1 cellular context compared by ENCODE assay signal in the genomic region with DNA sequence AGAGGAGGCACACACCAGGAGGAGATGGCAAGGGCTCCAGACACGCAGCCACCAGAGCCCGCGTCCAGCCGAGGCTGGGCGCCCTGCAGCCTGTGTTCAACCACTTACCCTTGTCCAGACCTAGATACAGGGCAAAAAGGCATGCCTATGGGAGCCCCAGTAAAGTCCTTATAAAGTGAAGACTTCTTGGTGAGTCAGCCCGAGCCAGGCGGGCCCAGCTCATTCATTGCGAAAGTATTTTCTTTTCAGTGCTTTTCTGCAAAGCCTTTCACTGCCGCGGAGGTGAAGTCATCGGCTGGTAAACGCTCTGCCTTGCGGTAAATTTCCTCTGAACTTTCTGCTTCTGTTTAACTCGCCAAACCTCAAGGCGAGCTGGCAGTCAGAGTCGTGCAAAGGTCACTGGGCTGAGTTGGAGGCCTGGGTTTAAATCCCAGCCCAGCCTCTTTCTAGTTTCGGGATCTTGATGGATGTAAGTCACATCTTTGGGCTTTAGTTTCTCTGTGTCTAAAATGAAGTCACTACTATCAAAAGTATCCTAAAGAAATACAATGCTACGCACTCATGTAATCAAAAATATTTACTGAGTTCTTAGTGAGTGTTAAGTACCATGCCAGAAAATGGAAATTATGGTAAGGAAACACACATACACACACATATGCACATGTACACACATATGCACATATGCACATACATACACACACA.
TF ChIP-seq lines count a peak whose summit lies in the region.

No MANE protein-coding gene starts in this region.

TF ChIP-seq in HepG2, 621 proteins besides CTCF, POLR2A, EP300 and RAD21 (continued from another document and continues in another):
- TF ChIP-seq, protein P1, sequence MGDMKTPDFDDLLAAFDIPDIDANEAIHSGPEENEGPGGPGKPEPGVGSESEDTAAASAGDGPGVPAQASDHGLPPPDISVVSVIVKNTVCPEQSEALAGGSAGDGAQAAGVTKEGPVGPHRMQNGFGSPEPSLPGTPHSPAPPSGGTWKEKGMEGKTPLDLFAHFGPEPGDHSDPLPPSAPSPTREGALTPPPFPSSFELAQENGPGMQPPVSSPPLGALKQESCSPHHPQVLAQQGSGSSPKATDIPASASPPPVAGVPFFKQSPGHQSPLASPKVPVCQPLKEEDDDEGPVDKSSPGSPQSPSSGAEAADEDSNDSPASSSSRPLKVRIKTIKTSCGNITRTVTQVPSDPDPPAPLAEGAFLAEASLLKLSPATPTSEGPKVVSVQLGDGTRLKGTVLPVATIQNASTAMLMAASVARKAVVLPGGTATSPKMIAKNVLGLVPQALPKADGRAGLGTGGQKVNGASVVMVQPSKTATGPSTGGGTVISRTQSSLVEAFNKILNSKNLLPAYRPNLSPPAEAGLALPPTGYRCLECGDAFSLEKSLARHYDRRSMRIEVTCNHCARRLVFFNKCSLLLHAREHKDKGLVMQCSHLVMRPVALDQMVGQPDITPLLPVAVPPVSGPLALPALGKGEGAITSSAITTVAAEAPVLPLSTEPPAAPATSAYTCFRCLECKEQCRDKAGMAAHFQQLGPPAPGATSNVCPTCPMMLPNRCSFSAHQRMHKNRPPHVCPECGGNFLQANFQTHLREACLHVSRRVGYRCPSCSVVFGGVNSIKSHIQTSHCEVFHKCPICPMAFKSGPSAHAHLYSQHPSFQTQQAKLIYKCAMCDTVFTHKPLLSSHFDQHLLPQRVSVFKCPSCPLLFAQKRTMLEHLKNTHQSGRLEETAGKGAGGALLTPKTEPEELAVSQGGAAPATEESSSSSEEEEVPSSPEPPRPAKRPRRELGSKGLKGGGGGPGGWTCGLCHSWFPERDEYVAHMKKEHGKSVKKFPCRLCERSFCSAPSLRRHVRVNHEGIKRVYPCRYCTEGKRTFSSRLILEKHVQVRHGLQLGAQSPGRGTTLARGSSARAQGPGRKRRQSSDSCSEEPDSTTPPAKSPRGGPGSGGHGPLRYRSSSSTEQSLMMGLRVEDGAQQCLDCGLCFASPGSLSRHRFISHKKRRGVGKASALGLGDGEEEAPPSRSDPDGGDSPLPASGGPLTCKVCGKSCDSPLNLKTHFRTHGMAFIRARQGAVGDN (CRISPR knock-in tag; IDR thresholded peaks at IDR 0.05) = peak; percentile 32; the same call in 1 of the 2 replicates
- TF ChIP-seq ZNF230 (CRISPR knock-in tag; IDR thresholded peaks at IDR 0.05) (no peak), FIP1L1 (IDR thresholded peaks at IDR 0.05; ENCODE audit: borderline replicate concordance, insufficient read depth, low read depth, low read length) (no peak), KDM5B (CRISPR knock-in tag; IDR thresholded peaks at IDR 0.05; ENCODE audit: borderline replicate concordance) (no peak), ZNF136 (CRISPR knock-in tag; IDR thresholded peaks at IDR 0.05; ENCODE audit: low read depth) (no peak), ZNF572 (CRISPR knock-in tag; IDR thresholded peaks at IDR 0.05) (no peak), SETDB1 (CRISPR knock-in tag; IDR thresholded peaks at IDR 0.05; ENCODE audit: borderline replicate concordance) (no peak), JUNB (CRISPR knock-in tag; IDR thresholded peaks at IDR 0.05; ENCODE audit: borderline replicate concordance) (peak; percentile 16; the same call in 1 of the 2 replicates), NFYB (CRISPR knock-in tag; IDR thresholded peaks at IDR 0.05) (no peak), CREM (IDR thresholded peaks at IDR 0.05) (peak; percentile 55; the same call in 1 of the 2 replicates), CREM (CRISPR knock-in tag; IDR thresholded peaks at IDR 0.05) (no peak), MTA3 (CRISPR knock-in tag; IDR thresholded peaks at IDR 0.05) (no peak), PTBP1 (IDR thresholded peaks at IDR 0.05; ENCODE audit: low read depth, low read length, poor library complexity, severe bottlenecking) (no peak), ZNF614 (CRISPR knock-in tag; IDR thresholded peaks at IDR 0.05; ENCODE audit: borderline replicate concordance) (peak; percentile 73; the same call in 1 of the 2 replicates), ZNF34 (CRISPR knock-in tag; IDR thresholded peaks at IDR 0.05; ENCODE audit: borderline replicate concordance) (no peak), NFKBIZ (CRISPR knock-in tag; IDR thresholded peaks at IDR 0.05) (0 out of 2 replicates have a peak, but pooled peaks have one; percentile 71), DR1 (CRISPR knock-in tag; IDR thresholded peaks at IDR 0.05) (no peak), ZMYM3 (CRISPR knock-in tag; IDR thresholded peaks at IDR 0.05) (peak; percentile 38; the same call in 1 of the 2 replicates), MEIS1 (CRISPR knock-in tag; IDR thresholded peaks at IDR 0.05; ENCODE audit: borderline replicate concordance) (no peak), FOXO1 (CRISPR knock-in tag; IDR thresholded peaks at IDR 0.05) (peak; percentile 60; the same call in 1 of the 2 replicates), ZNF781 (CRISPR knock-in tag; IDR thresholded peaks at IDR 0.05; ENCODE audit: borderline replicate concordance, not compliant biosample characterization) (no peak), STAG1 (CRISPR knock-in tag; IDR thresholded peaks at IDR 0.05) (peak; percentile 23; the same call in 1 of the 2 replicates), PPARG (CRISPR knock-in tag; conservative IDR thresholded peaks at IDR 0.05) (peak; percentile 89), AGO1 (IDR thresholded peaks at IDR 0.05; ENCODE audit: low read depth, low read length, poor library complexity, severe bottlenecking) (no peak), GATA4 (IDR thresholded peaks at IDR 0.05; ENCODE audit: borderline replicate concordance, low read depth) (peak; percentile 49; the same call in 1 of the 2 replicates), ELF1 (CRISPR knock-in tag; IDR thresholded peaks at IDR 0.05) (peak; percentile 36; the same call in 1 of the 2 replicates), FOXP1 (IDR thresholded peaks at IDR 0.05) (no peak), FOXP1 (CRISPR knock-in tag; IDR thresholded peaks at IDR 0.05) (no peak), YY1 (IDR thresholded peaks at IDR 0.05; ENCODE audit: insufficient read depth, insufficient replicate concordance, low read depth, low read length) (no peak), ZNF264 (CRISPR knock-in tag; IDR thresholded peaks at IDR 0.05) (no peak), GZF1 (CRISPR knock-in tag; IDR thresholded peaks at IDR 0.05) (no peak), NR2F1 (CRISPR knock-in tag; IDR thresholded peaks at IDR 0.05) (peak; percentile 36 to 46; a peak in 2 of 4 replicates), ZMYM2 (CRISPR knock-in tag; IDR thresholded peaks at IDR 0.05) (no peak), MED13 (CRISPR knock-in tag; IDR thresholded peaks at IDR 0.05) (no peak), GATAD2A (CRISPR knock-in tag; IDR thresholded peaks at IDR 0.05) (peak; percentile 92), ARNTL (CRISPR knock-in tag; IDR thresholded peaks at IDR 0.05) (no peak), KLF9 (CRISPR knock-in tag; IDR thresholded peaks at IDR 0.05; ENCODE audit: low read depth) (no peak), KLF16 (CRISPR knock-in tag; IDR thresholded peaks at IDR 0.05) (peak in 1 of 2 experiments; percentile 40; a peak in 1 of 4 replicates), TBL1XR1 (IDR thresholded peaks at IDR 0.05; ENCODE audit: borderline replicate concordance, low read length, partially characterized antibody) (peak; percentile 28), KDM6A (CRISPR knock-in tag; IDR thresholded peaks at IDR 0.05; ENCODE audit: low read depth) (peak; percentile 61; the same call in 1 of the 2 replicates), GTF3A (CRISPR knock-in tag; conservative IDR thresholded peaks at IDR 0.05) (no peak), ZNF644 (CRISPR knock-in tag; IDR thresholded peaks at IDR 0.05; ENCODE audit: low read depth) (peak; percentile 51; the same call in 1 of the 2 replicates)
- TF ChIP-seq, protein P2, sequence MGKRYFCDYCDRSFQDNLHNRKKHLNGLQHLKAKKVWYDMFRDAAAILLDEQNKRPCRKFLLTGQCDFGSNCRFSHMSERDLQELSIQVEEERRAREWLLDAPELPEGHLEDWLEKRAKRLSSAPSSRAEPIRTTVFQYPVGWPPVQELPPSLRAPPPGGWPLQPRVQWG (CRISPR knock-in tag; IDR thresholded peaks at IDR 0.05; ENCODE audit: borderline replicate concordance, low read depth) = no peak
- TF ChIP-seq, protein P3, sequence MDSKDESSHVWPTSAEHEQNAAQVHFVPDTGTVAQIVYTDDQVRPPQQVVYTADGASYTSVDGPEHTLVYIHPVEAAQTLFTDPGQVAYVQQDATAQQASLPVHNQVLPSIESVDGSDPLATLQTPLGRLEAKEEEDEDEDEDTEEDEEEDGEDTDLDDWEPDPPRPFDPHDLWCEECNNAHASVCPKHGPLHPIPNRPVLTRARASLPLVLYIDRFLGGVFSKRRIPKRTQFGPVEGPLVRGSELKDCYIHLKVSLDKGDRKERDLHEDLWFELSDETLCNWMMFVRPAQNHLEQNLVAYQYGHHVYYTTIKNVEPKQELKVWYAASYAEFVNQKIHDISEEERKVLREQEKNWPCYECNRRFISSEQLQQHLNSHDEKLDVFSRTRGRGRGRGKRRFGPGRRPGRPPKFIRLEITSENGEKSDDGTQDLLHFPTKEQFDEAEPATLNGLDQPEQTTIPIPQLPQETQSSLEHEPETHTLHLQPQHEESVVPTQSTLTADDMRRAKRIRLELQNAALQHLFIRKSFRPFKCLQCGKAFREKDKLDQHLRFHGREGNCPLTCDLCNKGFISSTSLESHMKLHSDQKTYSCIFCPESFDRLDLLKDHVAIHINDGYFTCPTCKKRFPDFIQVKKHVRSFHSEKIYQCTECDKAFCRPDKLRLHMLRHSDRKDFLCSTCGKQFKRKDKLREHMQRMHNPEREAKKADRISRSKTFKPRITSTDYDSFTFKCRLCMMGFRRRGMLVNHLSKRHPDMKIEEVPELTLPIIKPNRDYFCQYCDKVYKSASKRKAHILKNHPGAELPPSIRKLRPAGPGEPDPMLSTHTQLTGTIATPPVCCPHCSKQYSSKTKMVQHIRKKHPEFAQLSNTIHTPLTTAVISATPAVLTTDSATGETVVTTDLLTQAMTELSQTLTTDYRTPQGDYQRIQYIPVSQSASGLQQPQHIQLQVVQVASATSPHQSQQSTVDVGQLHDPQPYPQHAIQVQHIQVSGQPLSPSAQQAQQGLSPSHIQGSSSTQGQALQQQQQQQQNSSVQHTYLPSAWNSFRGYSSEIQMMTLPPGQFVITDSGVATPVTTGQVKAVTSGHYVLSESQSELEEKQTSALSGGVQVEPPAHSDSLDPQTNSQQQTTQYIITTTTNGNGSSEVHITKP (CRISPR knock-in tag; IDR thresholded peaks at IDR 0.05; ENCODE audit: low read depth) = 0 out of 2 replicates have a peak, but pooled peaks have one; percentile 28
- TF ChIP-seq, protein P4, sequence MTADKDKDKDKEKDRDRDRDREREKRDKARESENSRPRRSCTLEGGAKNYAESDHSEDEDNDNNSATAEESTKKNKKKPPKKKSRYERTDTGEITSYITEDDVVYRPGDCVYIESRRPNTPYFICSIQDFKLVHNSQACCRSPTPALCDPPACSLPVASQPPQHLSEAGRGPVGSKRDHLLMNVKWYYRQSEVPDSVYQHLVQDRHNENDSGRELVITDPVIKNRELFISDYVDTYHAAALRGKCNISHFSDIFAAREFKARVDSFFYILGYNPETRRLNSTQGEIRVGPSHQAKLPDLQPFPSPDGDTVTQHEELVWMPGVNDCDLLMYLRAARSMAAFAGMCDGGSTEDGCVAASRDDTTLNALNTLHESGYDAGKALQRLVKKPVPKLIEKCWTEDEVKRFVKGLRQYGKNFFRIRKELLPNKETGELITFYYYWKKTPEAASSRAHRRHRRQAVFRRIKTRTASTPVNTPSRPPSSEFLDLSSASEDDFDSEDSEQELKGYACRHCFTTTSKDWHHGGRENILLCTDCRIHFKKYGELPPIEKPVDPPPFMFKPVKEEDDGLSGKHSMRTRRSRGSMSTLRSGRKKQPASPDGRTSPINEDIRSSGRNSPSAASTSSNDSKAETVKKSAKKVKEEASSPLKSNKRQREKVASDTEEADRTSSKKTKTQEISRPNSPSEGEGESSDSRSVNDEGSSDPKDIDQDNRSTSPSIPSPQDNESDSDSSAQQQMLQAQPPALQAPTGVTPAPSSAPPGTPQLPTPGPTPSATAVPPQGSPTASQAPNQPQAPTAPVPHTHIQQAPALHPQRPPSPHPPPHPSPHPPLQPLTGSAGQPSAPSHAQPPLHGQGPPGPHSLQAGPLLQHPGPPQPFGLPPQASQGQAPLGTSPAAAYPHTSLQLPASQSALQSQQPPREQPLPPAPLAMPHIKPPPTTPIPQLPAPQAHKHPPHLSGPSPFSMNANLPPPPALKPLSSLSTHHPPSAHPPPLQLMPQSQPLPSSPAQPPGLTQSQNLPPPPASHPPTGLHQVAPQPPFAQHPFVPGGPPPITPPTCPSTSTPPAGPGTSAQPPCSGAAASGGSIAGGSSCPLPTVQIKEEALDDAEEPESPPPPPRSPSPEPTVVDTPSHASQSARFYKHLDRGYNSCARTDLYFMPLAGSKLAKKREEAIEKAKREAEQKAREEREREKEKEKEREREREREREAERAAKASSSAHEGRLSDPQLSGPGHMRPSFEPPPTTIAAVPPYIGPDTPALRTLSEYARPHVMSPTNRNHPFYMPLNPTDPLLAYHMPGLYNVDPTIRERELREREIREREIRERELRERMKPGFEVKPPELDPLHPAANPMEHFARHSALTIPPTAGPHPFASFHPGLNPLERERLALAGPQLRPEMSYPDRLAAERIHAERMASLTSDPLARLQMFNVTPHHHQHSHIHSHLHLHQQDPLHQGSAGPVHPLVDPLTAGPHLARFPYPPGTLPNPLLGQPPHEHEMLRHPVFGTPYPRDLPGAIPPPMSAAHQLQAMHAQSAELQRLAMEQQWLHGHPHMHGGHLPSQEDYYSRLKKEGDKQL (CRISPR knock-in tag; IDR thresholded peaks at IDR 0.05; ENCODE audit: low read depth) = no peak
- TF ChIP-seq, protein P5, sequence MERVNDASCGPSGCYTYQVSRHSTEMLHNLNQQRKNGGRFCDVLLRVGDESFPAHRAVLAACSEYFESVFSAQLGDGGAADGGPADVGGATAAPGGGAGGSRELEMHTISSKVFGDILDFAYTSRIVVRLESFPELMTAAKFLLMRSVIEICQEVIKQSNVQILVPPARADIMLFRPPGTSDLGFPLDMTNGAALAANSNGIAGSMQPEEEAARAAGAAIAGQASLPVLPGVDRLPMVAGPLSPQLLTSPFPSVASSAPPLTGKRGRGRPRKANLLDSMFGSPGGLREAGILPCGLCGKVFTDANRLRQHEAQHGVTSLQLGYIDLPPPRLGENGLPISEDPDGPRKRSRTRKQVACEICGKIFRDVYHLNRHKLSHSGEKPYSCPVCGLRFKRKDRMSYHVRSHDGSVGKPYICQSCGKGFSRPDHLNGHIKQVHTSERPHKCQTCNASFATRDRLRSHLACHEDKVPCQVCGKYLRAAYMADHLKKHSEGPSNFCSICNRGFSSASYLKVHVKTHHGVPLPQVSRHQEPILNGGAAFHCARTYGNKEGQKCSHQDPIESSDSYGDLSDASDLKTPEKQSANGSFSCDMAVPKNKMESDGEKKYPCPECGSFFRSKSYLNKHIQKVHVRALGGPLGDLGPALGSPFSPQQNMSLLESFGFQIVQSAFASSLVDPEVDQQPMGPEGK (CRISPR knock-in tag; IDR thresholded peaks at IDR 0.05) = peak; percentile 13; the same call in 1 of the 2 replicates
- TF ChIP-seq, protein P6, sequence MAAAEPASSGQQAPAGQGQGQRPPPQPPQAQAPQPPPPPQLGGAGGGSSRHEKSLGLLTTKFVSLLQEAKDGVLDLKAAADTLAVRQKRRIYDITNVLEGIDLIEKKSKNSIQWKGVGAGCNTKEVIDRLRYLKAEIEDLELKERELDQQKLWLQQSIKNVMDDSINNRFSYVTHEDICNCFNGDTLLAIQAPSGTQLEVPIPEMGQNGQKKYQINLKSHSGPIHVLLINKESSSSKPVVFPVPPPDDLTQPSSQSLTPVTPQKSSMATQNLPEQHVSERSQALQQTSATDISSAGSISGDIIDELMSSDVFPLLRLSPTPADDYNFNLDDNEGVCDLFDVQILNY (CRISPR knock-in tag; conservative IDR thresholded peaks at IDR 0.05) = no peak
